Comparison of ENCODE assay signal across 1 cellular context in the genomic region with DNA sequence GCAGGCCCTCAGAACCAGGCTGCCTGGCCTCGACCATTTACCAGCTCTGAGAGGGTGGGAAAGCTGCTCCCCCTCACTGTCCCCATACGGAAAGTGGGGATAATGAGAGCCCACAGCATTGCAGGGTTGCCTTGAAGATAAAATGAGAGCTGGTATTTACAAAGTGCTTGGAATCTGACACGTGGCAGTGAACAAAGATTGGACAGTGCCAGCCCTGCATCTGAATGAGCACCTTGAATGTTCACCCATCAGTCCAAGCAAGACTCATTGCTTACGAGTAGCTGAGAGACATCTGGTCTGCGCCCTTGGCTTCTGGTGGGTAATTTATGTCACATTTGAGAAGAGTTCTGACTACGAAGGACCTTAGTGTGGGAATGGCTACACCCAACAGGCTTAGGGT.
TF ChIP-seq lines count a peak whose summit lies in the region.

No MANE protein-coding gene starts in this region.

TF ChIP-seq in endothelial cell of umbilical vein, 7 proteins besides CTCF, POLR2A, EP300 and RAD21:
- TF ChIP-seq, protein P1, sequence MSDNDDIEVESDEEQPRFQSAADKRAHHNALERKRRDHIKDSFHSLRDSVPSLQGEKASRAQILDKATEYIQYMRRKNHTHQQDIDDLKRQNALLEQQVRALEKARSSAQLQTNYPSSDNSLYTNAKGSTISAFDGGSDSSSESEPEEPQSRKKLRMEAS (IDR thresholded peaks at IDR 0.05; ENCODE audit: insufficient read depth, insufficient read length), result no peak
- TF ChIP-seq MYC (IDR thresholded peaks at IDR 0.05; ENCODE audit: low read depth, low read length) (no peak), POLR2AphosphoS5 (IDR thresholded peaks at IDR 0.05; ENCODE audit: insufficient read depth, low read depth, low read length) (no peak), FOS (IDR thresholded peaks at IDR 0.05; ENCODE audit: borderline replicate concordance, insufficient read depth, low read length) (no peak), EZH2 (IDR thresholded peaks at IDR 0.05; ENCODE audit: borderline replicate concordance, low read depth, low read length, severe bottlenecking) (no peak), GATA2 (IDR thresholded peaks at IDR 0.05; ENCODE audit: insufficient read depth, insufficient read length, low read depth, low read length) (no peak)
